Comparison of ENCODE assay signal across 17 cellular contexts in the genomic region with DNA sequence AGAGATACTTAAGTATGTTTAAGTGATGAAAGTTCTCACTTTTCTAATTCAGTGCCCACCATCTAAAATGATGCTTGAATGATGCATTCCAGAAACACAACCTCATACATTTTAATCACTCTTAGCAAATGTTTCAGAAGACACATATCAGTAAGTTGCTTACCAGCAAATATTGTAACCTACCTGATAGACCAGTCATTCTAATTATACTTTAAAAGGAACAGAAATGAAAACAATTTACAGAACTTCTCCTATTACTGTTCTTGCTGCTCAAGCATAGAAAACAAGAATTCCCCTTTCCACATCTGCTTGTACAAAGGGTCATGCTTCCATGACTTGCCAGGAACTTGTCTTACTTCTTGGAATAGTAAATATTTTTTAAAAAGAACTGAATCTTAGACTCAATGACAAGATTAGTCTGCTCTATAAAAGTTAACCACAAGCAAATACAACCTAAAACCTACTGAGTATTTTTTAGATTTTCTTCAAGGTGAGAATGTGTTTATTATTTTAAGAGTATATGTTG.
DNase-seq lines count a peak whose midpoint lies in the region; ATAC-seq, FAIRE-seq and TF ChIP-seq lines count a peak whose summit lies in the region.
"Had no signal": no experiment of that assay in that cellular context is flagged by ENCODE, and none has a peak within 500 bp of the region (broad histone marks: within the 10 kb centered on the region; RNA-seq: fewer than 3 reads in every experiment).

No MANE protein-coding gene starts in this region.

- peak overlapping the region; percentile 46 for H3K4me2 ChIP-seq in OCI-LY3 (ENCODE audit: low read length)
- H3K4me2 ChIP-seq: A549 had no signal

- peaks cover 56% of the 10 kb centered on the region for H3K4me1 ChIP-seq in OCI-LY3 (ENCODE audit: low read length)
- H3K4me1 ChIP-seq: A549 had no signal

- H3K9ac ChIP-seq in OCI-LY3 (ENCODE audit: low read length), result no peak overlapping the region
- H3K9ac ChIP-seq: GM23248 had no signal

- H3K36me3 ChIP-seq in OCI-LY3 (replicated peaks; ENCODE audit: low read depth, low read length), result no peaks in the 10 kb centered on the region

- H4K20me1 ChIP-seq in OCI-LY3 (ENCODE audit: insufficient read depth, low read length), result no peaks in the 10 kb centered on the region

- DNase-seq in GM12892 (ENCODE audit: insufficient read length) (no peak), left kidney (ENCODE audit: low read depth, low spot score) (peak; percentile 58), cerebellar nuclear complex (lab: John Stamatoyannopoulos, UW) (no peak)
- no peak for DNase-seq in stimulated activated naive B cell treated with anti-CD40 and anti-IgM and Interleukin-4, amounts not matched to agents 10 μg/mL and 1 μg/mL and 100 μg/mL, for 72 hours
- DNase-seq: CD8-positive, alpha-beta T cell; COR-L47; DMS153; GF-D8; GM23248 had no signal

- TF ChIP-seq CTCF in OCI-LY3 (IDR thresholded peaks at IDR 0.05; ENCODE audit: low read depth, low read length), result no peak

- H3K9me3 Mint-ChIP-seq in stimulated activated naive B cell treated with anti-CD40 and anti-IgM and Interleukin-4, amounts not matched to agents 10 μg/mL and 1 μg/mL and 100 μg/mL, for 72 hours, result no peaks in the 10 kb centered on the region
- H3K9me3 Mint-ChIP-seq: CD8-positive, alpha-beta T cell had no signal

- peak; percentile 72 for FAIRE-seq in GM12892 (lab: Jason Lieb, UNC)
- FAIRE-seq: A549, D721Med, GM18507, H54 had no signal

- ATAC-seq in stimulated activated naive B cell treated with anti-CD40 and anti-IgM and Interleukin-4, amounts not matched to agents 10 μg/mL and 1 μg/mL and 100 μg/mL, for 72 hours (replicated peaks), result peak; percentile 77 to 80
- no peak for ATAC-seq in HG02678 (IDR thresholded peaks at IDR 0.05; ENCODE audit: unreplicated experiment)
- ATAC-seq: A549; CD8-positive, alpha-beta T cell; HCT116 had no signal

- H3K36me3 Mint-ChIP-seq in stimulated activated naive B cell treated with anti-CD40 and anti-IgM and Interleukin-4, amounts not matched to agents 10 μg/mL and 1 μg/mL and 100 μg/mL, for 72 hours, result no peaks in the 10 kb centered on the region
- H3K36me3 Mint-ChIP-seq: CD14-positive monocyte; CD8-positive, alpha-beta T cell had no signal

- peaks cover 6 to 19% of the 10 kb centered on the region in 2 donors for H3K4me1 Mint-ChIP-seq in stimulated activated naive B cell treated with anti-CD40 and anti-IgM and Interleukin-4, amounts not matched to agents 10 μg/mL and 1 μg/mL and 100 μg/mL, for 72 hours
- H3K4me1 Mint-ChIP-seq: CD14-positive monocyte had no signal

- H3K27ac Mint-ChIP-seq in stimulated activated naive B cell treated with anti-CD40 and anti-IgM and Interleukin-4, amounts not matched to agents 10 μg/mL and 1 μg/mL and 100 μg/mL, for 72 hours, result peak overlapping the region; percentile 75
- H3K27ac Mint-ChIP-seq: CD14-positive monocyte; CD8-positive, alpha-beta T cell had no signal

- no peak overlapping the region for H3K4me3 ChIP-seq in OCI-LY3 (ENCODE audit: low read length)
- H3K4me3 ChIP-seq: A549, GM23248 had no signal

- peaks cover 37 to 45% of the 10 kb centered on the region in 2 donors for H3K27me3 Mint-ChIP-seq in stimulated activated naive B cell treated with anti-CD40 and anti-IgM and Interleukin-4, amounts not matched to agents 10 μg/mL and 1 μg/mL and 100 μg/mL, for 72 hours

- H3K79me2 ChIP-seq in OCI-LY3 (ENCODE audit: low read length), result no peaks in the 10 kb centered on the region

- no peaks in the 10 kb centered on the region for H3K27me3 ChIP-seq in OCI-LY3 (ENCODE audit: low read depth, low read length)

- TF ChIP-seq POLR2A in GM12892 (IDR thresholded peaks at IDR 0.05; ENCODE audit: low read depth, low read length), result no peak

- H3K9me3 ChIP-seq in OCI-LY3 (ENCODE audit: insufficient read depth, low read length), result no peaks in the 10 kb centered on the region
- H3K9me3 ChIP-seq: A549 had no signal

- H3K27ac ChIP-seq in OCI-LY3 (ENCODE audit: low read length), result peak overlapping the region; percentile 38
- H3K27ac ChIP-seq: A549, GM23248 had no signal

- no peak overlapping the region for H3K4me3 Mint-ChIP-seq in stimulated activated naive B cell treated with anti-CD40 and anti-IgM and Interleukin-4, amounts not matched to agents 10 μg/mL and 1 μg/mL and 100 μg/mL, for 72 hours
- H3K4me3 Mint-ChIP-seq: CD14-positive monocyte; CD8-positive, alpha-beta T cell had no signal

- H2AFZ ChIP-seq in OCI-LY3 (ENCODE audit: low read depth, low read length), result no peak overlapping the region
- H2AFZ ChIP-seq: GM23248 had no signal
